Comparison of ENCODE assay signal across 1 cellular context in the genomic region with DNA sequence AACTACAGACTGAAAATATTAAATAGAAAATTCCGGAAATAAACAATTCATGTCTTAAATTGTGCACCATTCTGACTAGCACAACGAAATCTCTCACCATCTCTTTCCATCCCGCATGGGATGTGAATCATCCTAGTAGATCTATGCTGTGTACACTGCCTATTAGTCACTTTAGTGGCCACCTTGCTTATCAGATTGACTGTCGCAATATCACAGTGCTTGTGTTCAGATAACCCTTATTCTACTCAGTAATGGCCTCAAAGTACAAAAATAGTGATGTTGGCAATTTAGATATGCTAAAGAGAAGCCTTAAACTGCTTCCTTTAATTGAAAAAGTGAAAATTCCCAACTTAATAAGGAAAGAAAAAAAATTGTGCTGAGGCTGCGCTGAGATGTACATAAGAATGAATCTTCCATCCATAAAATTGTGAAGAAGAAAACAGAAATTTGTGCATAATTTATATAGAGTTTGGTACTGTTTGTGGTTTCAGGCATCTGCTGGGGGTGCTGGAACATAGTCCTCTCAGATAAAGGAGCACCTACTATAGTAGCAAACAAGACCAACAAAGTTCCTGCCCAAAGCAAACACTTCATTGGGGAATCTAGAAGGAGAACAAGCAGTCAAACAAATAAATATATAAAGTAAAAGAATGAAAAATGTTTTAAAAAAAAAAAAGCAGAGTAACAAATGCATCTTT.
TF ChIP-seq lines count a peak whose summit lies in the region.

No MANE protein-coding gene starts in this region.

TF ChIP-seq in HepG2, 621 proteins besides CTCF, POLR2A, EP300 and RAD21 (continued from another document and continues in another):
- TF ChIP-seq ZFP37 (CRISPR knock-in tag; IDR thresholded peaks at IDR 0.05; ENCODE audit: borderline replicate concordance) (no peak), ZNF260 (CRISPR knock-in tag; IDR thresholded peaks at IDR 0.05; ENCODE audit: borderline replicate concordance, low read depth) (no peak), GFI1 (CRISPR knock-in tag; IDR thresholded peaks at IDR 0.05; ENCODE audit: borderline replicate concordance) (no peak), HNF4A (CRISPR knock-in tag; IDR thresholded peaks at IDR 0.05) (peak; percentile 39), ZNF12 (CRISPR knock-in tag; IDR thresholded peaks at IDR 0.05) (no peak), MED1 (CRISPR knock-in tag; IDR thresholded peaks at IDR 0.05) (peak; percentile 65), HOXD1 (CRISPR knock-in tag; IDR thresholded peaks at IDR 0.05) (no peak), ZNF614 (CRISPR knock-in tag; IDR thresholded peaks at IDR 0.05; ENCODE audit: borderline replicate concordance) (peak; percentile 72; the same call in 1 of the 2 replicates), HNRNPH1 (optimal IDR thresholded peaks at IDR 0.05; ENCODE audit: low read depth, low read length) (no peak), TBL1XR1 (IDR thresholded peaks at IDR 0.05; ENCODE audit: borderline replicate concordance, low read length, partially characterized antibody) (no peak), CBX1 (IDR thresholded peaks at IDR 0.05; ENCODE audit: low read depth) (no peak), CREB1 (IDR thresholded peaks at IDR 0.05) (no peak), CREB1 (CRISPR knock-in tag; IDR thresholded peaks at IDR 0.05) (no peak; the same call in 1 of the 2 replicates), ZNF224 (CRISPR knock-in tag; IDR thresholded peaks at IDR 0.05) (no peak), SNAPC2 (CRISPR knock-in tag; IDR thresholded peaks at IDR 0.05) (no peak), NCOA2 (CRISPR knock-in tag; IDR thresholded peaks at IDR 0.05) (0 out of 2 replicates have a peak, but pooled peaks have one; percentile 33), RAD51 (IDR thresholded peaks at IDR 0.05; ENCODE audit: borderline replicate concordance) (no peak), ZNF773 (CRISPR knock-in tag; IDR thresholded peaks at IDR 0.05; ENCODE audit: borderline replicate concordance) (no peak), KDM3A (CRISPR knock-in tag; IDR thresholded peaks at IDR 0.05; ENCODE audit: low read depth) (no peak), REXO4 (CRISPR knock-in tag; IDR thresholded peaks at IDR 0.05; ENCODE audit: borderline replicate concordance) (no peak), MIXL1 (CRISPR knock-in tag; IDR thresholded peaks at IDR 0.05) (no peak), CEBPB (IDR thresholded peaks at IDR 0.05; ENCODE audit: borderline replicate concordance, low read depth, low read length) (peak; percentile 96), NFYB (CRISPR knock-in tag; IDR thresholded peaks at IDR 0.05) (no peak), IRF2 (CRISPR knock-in tag; IDR thresholded peaks at IDR 0.05) (peak; percentile 64; the same call in 1 of the 2 replicates), ARNT (IDR thresholded peaks at IDR 0.05) (no peak), HDAC2 (CRISPR knock-in tag; IDR thresholded peaks at IDR 0.05) (0 out of 2 replicates have a peak, but pooled peaks have one; percentile 33)
- TF ChIP-seq, protein P1, sequence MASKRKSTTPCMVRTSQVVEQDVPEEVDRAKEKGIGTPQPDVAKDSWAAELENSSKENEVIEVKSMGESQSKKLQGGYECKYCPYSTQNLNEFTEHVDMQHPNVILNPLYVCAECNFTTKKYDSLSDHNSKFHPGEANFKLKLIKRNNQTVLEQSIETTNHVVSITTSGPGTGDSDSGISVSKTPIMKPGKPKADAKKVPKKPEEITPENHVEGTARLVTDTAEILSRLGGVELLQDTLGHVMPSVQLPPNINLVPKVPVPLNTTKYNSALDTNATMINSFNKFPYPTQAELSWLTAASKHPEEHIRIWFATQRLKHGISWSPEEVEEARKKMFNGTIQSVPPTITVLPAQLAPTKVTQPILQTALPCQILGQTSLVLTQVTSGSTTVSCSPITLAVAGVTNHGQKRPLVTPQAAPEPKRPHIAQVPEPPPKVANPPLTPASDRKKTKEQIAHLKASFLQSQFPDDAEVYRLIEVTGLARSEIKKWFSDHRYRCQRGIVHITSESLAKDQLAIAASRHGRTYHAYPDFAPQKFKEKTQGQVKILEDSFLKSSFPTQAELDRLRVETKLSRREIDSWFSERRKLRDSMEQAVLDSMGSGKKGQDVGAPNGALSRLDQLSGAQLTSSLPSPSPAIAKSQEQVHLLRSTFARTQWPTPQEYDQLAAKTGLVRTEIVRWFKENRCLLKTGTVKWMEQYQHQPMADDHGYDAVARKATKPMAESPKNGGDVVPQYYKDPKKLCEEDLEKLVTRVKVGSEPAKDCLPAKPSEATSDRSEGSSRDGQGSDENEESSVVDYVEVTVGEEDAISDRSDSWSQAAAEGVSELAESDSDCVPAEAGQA (IDR thresholded peaks at IDR 0.05; ENCODE audit: low read depth): no peak
- TF ChIP-seq, protein P1 (CRISPR knock-in tag; IDR thresholded peaks at IDR 0.05; ENCODE audit: borderline replicate concordance): no peak
- TF ChIP-seq, protein P2, sequence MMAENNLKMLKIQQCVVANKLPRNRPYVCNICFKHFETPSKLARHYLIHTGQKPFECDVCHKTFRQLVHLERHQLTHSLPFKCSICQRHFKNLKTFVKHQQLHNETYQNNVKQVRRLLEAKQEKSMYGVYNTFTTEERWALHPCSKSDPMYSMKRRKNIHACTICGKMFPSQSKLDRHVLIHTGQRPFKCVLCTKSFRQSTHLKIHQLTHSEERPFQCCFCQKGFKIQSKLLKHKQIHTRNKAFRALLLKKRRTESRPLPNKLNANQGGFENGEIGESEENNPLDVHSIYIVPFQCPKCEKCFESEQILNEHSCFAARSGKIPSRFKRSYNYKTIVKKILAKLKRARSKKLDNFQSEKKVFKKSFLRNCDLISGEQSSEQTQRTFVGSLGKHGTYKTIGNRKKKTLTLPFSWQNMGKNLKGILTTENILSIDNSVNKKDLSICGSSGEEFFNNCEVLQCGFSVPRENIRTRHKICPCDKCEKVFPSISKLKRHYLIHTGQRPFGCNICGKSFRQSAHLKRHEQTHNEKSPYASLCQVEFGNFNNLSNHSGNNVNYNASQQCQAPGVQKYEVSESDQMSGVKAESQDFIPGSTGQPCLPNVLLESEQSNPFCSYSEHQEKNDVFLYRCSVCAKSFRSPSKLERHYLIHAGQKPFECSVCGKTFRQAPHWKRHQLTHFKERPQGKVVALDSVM (CRISPR knock-in tag; IDR thresholded peaks at IDR 0.05): no peak
- TF ChIP-seq, protein P3, sequence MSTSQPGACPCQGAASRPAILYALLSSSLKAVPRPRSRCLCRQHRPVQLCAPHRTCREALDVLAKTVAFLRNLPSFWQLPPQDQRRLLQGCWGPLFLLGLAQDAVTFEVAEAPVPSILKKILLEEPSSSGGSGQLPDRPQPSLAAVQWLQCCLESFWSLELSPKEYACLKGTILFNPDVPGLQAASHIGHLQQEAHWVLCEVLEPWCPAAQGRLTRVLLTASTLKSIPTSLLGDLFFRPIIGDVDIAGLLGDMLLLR (CRISPR knock-in tag; IDR thresholded peaks at IDR 0.05): no peak
- TF ChIP-seq, protein P4, sequence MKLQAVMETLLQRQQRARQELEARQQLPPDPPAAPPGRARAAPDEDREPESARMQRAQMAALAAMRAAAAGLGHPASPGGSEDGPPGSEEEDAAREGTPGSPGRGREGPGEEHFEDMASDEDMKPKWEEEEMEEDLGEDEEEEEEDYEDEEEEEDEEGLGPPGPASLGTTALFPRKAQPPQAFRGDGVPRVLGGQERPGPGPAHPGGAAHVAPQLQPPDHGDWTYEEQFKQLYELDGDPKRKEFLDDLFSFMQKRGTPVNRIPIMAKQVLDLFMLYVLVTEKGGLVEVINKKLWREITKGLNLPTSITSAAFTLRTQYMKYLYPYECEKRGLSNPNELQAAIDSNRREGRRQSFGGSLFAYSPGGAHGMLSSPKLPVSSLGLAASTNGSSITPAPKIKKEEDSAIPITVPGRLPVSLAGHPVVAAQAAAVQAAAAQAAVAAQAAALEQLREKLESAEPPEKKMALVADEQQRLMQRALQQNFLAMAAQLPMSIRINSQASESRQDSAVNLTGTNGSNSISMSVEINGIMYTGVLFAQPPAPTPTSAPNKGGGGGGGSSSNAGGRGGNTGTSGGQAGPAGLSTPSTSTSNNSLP (IDR thresholded peaks at IDR 0.05; ENCODE audit: low read depth, low read length): peak; percentile 98
- TF ChIP-seq, protein P5, sequence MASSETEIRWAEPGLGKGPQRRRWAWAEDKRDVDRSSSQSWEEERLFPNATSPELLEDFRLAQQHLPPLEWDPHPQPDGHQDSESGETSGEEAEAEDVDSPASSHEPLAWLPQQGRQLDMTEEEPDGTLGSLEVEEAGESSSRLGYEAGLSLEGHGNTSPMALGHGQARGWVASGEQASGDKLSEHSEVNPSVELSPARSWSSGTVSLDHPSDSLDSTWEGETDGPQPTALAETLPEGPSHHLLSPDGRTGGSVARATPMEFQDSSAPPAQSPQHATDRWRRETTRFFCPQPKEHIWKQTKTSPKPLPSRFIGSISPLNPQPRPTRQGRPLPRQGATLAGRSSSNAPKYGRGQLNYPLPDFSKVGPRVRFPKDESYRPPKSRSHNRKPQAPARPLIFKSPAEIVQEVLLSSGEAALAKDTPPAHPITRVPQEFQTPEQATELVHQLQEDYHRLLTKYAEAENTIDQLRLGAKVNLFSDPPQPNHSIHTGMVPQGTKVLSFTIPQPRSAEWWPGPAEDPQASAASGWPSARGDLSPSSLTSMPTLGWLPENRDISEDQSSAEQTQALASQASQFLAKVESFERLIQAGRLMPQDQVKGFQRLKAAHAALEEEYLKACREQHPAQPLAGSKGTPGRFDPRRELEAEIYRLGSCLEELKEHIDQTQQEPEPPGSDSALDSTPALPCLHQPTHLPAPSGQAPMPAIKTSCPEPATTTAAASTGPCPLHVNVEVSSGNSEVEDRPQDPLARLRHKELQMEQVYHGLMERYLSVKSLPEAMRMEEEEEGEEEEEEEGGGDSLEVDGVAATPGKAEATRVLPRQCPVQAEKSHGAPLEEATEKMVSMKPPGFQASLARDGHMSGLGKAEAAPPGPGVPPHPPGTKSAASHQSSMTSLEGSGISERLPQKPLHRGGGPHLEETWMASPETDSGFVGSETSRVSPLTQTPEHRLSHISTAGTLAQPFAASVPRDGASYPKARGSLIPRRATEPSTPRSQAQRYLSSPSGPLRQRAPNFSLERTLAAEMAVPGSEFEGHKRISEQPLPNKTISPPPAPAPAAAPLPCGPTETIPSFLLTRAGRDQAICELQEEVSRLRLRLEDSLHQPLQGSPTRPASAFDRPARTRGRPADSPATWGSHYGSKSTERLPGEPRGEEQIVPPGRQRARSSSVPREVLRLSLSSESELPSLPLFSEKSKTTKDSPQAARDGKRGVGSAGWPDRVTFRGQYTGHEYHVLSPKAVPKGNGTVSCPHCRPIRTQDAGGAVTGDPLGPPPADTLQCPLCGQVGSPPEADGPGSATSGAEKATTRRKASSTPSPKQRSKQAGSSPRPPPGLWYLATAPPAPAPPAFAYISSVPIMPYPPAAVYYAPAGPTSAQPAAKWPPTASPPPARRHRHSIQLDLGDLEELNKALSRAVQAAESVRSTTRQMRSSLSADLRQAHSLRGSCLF (CRISPR knock-in tag; IDR thresholded peaks at IDR 0.05; ENCODE audit: borderline replicate concordance): no peak
- TF ChIP-seq, protein P6, sequence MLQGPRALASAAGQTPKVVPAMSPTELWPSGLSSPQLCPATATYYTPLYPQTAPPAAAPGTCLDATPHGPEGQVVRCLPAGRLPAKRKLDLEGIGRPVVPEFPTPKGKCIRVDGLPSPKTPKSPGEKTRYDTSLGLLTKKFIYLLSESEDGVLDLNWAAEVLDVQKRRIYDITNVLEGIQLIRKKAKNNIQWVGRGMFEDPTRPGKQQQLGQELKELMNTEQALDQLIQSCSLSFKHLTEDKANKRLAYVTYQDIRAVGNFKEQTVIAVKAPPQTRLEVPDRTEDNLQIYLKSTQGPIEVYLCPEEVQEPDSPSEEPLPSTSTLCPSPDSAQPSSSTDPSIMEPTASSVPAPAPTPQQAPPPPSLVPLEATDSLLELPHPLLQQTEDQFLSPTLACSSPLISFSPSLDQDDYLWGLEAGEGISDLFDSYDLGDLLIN (CRISPR knock-in tag; IDR thresholded peaks at IDR 0.05; ENCODE audit: borderline replicate concordance): no peak
- TF ChIP-seq, protein P7, sequence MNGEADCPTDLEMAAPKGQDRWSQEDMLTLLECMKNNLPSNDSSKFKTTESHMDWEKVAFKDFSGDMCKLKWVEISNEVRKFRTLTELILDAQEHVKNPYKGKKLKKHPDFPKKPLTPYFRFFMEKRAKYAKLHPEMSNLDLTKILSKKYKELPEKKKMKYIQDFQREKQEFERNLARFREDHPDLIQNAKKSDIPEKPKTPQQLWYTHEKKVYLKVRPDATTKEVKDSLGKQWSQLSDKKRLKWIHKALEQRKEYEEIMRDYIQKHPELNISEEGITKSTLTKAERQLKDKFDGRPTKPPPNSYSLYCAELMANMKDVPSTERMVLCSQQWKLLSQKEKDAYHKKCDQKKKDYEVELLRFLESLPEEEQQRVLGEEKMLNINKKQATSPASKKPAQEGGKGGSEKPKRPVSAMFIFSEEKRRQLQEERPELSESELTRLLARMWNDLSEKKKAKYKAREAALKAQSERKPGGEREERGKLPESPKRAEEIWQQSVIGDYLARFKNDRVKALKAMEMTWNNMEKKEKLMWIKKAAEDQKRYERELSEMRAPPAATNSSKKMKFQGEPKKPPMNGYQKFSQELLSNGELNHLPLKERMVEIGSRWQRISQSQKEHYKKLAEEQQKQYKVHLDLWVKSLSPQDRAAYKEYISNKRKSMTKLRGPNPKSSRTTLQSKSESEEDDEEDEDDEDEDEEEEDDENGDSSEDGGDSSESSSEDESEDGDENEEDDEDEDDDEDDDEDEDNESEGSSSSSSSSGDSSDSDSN (CRISPR knock-in tag; IDR thresholded peaks at IDR 0.05): no peak
